ENCODE assay signal across 20 cellular contexts in genomic region chr7:100033526-100033925, GRCh38. TPM values are rescaled to one million over a fixed set of nuclear protein-coding genes. Genes with fewer than 3 reads are reported as not detected.
DNase-seq lines count a peak whose midpoint lies in the region; ATAC-seq, FAIRE-seq and TF ChIP-seq lines count a peak whose summit lies in the region.
"Had no signal": no experiment of that assay in that cellular context is flagged by ENCODE, and none has a peak within 500 bp of the region (broad histone marks: within the 10 kb centered on the region; RNA-seq: fewer than 3 reads in every experiment).

No MANE protein-coding gene starts in this region.

- no peak for TF ChIP-seq CTCF in HepG2 (CRISPR knock-in tag; IDR thresholded peaks at IDR 0.05)
- TF ChIP-seq CTCF in right lobe of liver (IDR thresholded peaks at IDR 0.05), result no peak
- TF ChIP-seq CTCF in progenitor cell of endocrine pancreas (IDR thresholded peaks at IDR 0.05; ENCODE audit: unreplicated experiment), result no peak

- no TSS peak for BruUV-seq in HepG2 (replicated peaks; lab: Mats Ljungman, UMichigan)

- no peak overlapping the region for H3K27ac ChIP-seq in HepG2 (ENCODE audit: extremely low read length, insufficient read depth, low read length)
- no peak overlapping the region for H3K27ac ChIP-seq in right lobe of liver
- H3K27ac ChIP-seq: C4-2B had no signal

- H3K79me2 ChIP-seq in HepG2 (ENCODE audit: insufficient read depth, low read length), result peaks cover 4% of the 10 kb centered on the region

- H3K27me3 Mint-ChIP-seq in progenitor cell of endocrine pancreas, result no peaks in the 10 kb centered on the region
- H3K27me3 Mint-ChIP-seq: CD8-positive, alpha-beta memory T cell had no signal

- WGBS in HepG2 (ENCODE audit: low lambda C conversion rate), result over 99% methylated on average over 6 of the region's 6 CpGs
- WGBS in right lobe of liver (ENCODE audit: insufficient coverage, low coverage, low lambda C conversion rate, missing lambda C conversion rate), result 92% methylated on average over 6 of the region's 6 CpGs

- peaks cover 65% of the 10 kb centered on the region for H3K36me3 Mint-ChIP-seq in progenitor cell of endocrine pancreas (ENCODE audit: insufficient read depth)

- FAIRE-seq in HepG2 (lab: Jason Lieb, UNC) (no peak), RCC 7860 (lab: Jason Lieb, UNC) (no peak)
- FAIRE-seq: G401.6, GM18507 had no signal

- no peak for TF ChIP-seq RAD21 in HepG2 (CRISPR knock-in tag; IDR thresholded peaks at IDR 0.05)

- no peak overlapping the region for H3K9ac ChIP-seq in HepG2 (ENCODE audit: insufficient read depth, low read depth, low read length)
- H3K9ac ChIP-seq: GM23248 had no signal

- in situ Hi-C loops in HepG2 (cut with HindIII; ENCODE audit: extremely low pct_ligation_motif_present, low pct_unique_long_range_greater_than_20kb), result no loop called here

- H2AFZ ChIP-seq in HepG2 (ENCODE audit: low read length), result no peak overlapping the region
- H2AFZ ChIP-seq: GM23248 had no signal

- no peaks in the 10 kb centered on the region for H4K20me1 ChIP-seq in HepG2 (ENCODE audit: insufficient read depth, low read length)

- H3K9me3 Mint-ChIP-seq in progenitor cell of endocrine pancreas (ENCODE audit: low read depth), result peaks cover 3% of the 10 kb centered on the region
- H3K9me3 Mint-ChIP-seq: CD8-positive, alpha-beta memory T cell; H9 had no signal

- H3K4me1 ChIP-seq in HepG2 (ENCODE audit: insufficient read depth, low read length) (peaks cover 34% of the 10 kb centered on the region), right lobe of liver (peaks cover 0 to 40% (median 23%) of the 10 kb centered on the region in 4 donors)

- no peak overlapping the region for H3K4me2 ChIP-seq in HepG2 (ENCODE audit: low read depth, low read length)

- no peaks in the 10 kb centered on the region for H3K4me1 Mint-ChIP-seq in progenitor cell of endocrine pancreas (ENCODE audit: low read depth)
- H3K4me1 Mint-ChIP-seq: CD8-positive, alpha-beta memory T cell; H9 had no signal

- no peak for ATAC-seq in HepG2
- no peak for ATAC-seq in right lobe of liver

- H3K36me3 ChIP-seq in HepG2 (replicated peaks in 1 of 2; ENCODE audit: control insufficient read depth in 1 of 2, insufficient read depth in 2 of 2, low read length in 2 of 2) (peaks cover 27 to 59% of the 10 kb centered on the region in 2 experiments), right lobe of liver (peaks cover 0 to 68% (median 40%) of the 10 kb centered on the region in 4 donors)

- TF ChIP-seq EP300 in HepG2 (IDR thresholded peaks at IDR 0.05; ENCODE audit: low read depth in 2 of 2, low read length in 2 of 2) (no peak), HepG2 (CRISPR knock-in tag; IDR thresholded peaks at IDR 0.05; ENCODE audit: borderline replicate concordance) (no peak)

- no peak for TF ChIP-seq POLR2A in HepG2 (IDR thresholded peaks at IDR 0.05; ENCODE audit: insufficient read depth in 1 of 2, low read depth in 2 of 2, low read length in 2 of 2)
- TF ChIP-seq POLR2A in right lobe of liver (IDR thresholded peaks at IDR 0.05), result no peak

- no peak for DNase-seq in HepG2 (ENCODE audit: low spot score)
- DNase-seq in right lobe of liver, result no peak
- no peak for DNase-seq in progenitor cell of endocrine pancreas (ENCODE audit: low spot score, unreplicated experiment)
- no peak for DNase-seq in RCC 7860 (ENCODE audit: low spot score)
- DNase-seq: CD8-positive, alpha-beta memory T cell; GM23248; H9; MG63; NCI-H1417; NCI-H1694 treated with DMSO at 0.1 percent for 48 hours; NCI-H2081 treated with DMSO at 0.1 percent for 48 hours; NCI-H446; NCI-H526; OCI-M1; Right ventricle myocardium superior had no signal

- no peak overlapping the region for H3K4me3 Mint-ChIP-seq in progenitor cell of endocrine pancreas (ENCODE audit: low read depth)
- H3K4me3 Mint-ChIP-seq: CD8-positive, alpha-beta memory T cell; H9 had no signal

- H3K9me3 ChIP-seq in HepG2 (ENCODE audit: low read length) (no peaks in the 10 kb centered on the region), right lobe of liver (no peaks in the 10 kb centered on the region)
- H3K9me3 ChIP-seq: MG63 had no signal

- intact Hi-C loops in HepG2 (cut with micrococcal nuclease; ENCODE audit: unreplicated experiment) (no loop called here), right lobe of liver (cut with DNase I) (no loop called here)

- CTCF ChIA-PET in HepG2 (lab: Yijun Ruan, JAX; ENCODE audit: low intra/inter-chr PET ratio, low total read pairs), result no interaction called here

- H3K4me3 ChIP-seq in HepG2 (replicated peaks in 1 of 3; ENCODE audit: insufficient read depth in 1 of 3, low read depth in 2 of 3, low read length in 3 of 3) (no peak overlapping the region), right lobe of liver (no peak overlapping the region)
- H3K4me3 ChIP-seq: GM23248, MG63 had no signal

- POLR2A ChIA-PET in HepG2 (lab: Yijun Ruan, JAX), result interaction anchor here (1.3 kb wide), 1 partner anchor 9 kb away, joined by 5 read pairs; no protein-coding TSS in a partner anchor

- peak overlapping the region; percentile 45 for H3K27ac Mint-ChIP-seq in progenitor cell of endocrine pancreas
- H3K27ac Mint-ChIP-seq: H9 had no signal

- H3K27me3 ChIP-seq in HepG2 (ENCODE audit: control insufficient read depth in 1 of 2, insufficient read depth in 2 of 2, low read length in 2 of 2) (no peaks in the 10 kb centered on the region), right lobe of liver (no peaks in the 10 kb centered on the region)
- H3K27me3 ChIP-seq: MG63 had no signal

RNA-seq across cellular contexts. Expression of gene ZSCAN21, which starts 16.0 kb away (rescaled TPM):
- total RNA-seq in HepG2 (2016; rRNA removed; fragmentation: Illumina TruSeq; extraction: Trizol) (10.0 and 11.8 TPM in 2 replicates), right lobe of liver (1 to 10 TPM; 4.3 to 8.1 (median 5.7) TPM), progenitor cell of endocrine pancreas (20.7 and 22.8 TPM in 2 replicates)
- 3.2 and 3.8 TPM in 2 replicates for total RNA-seq in HepG2 (2016; cell fraction: cytosol; rRNA removed; fragmentation: Illumina TruSeq; extraction: Trizol; ENCODE audit: low read depth)
- total RNA-seq in HepG2 (2016; cell fraction: insoluble cytoplasmic fraction; rRNA removed; fragmentation: Illumina TruSeq; extraction: Trizol), result 9.0 and 11.1 TPM in 2 replicates
- total RNA-seq in HepG2 (2016; cell fraction: membrane; rRNA removed; fragmentation: Illumina TruSeq; extraction: Trizol), result 5.6 and 5.8 TPM in 2 replicates
- total RNA-seq in HepG2 (2016; cell fraction: nucleus; rRNA removed; fragmentation: Illumina TruSeq; extraction: Trizol), result 6.2 and 6.3 TPM in 2 replicates
- 7.0 and 8.5 TPM in 2 replicates for polyA plus RNA-seq in HepG2 (2011; rRNA removed)
- 6.5 and 7.7 TPM in 2 replicates for polyA plus RNA-seq in HepG2 (2011; cell fraction: cytosol; rRNA removed)
- 4.4 and 4.7 TPM in 2 replicates for polyA plus RNA-seq in HepG2 (2011; cell fraction: nucleus; rRNA removed)
- polyA plus RNA-seq in HepG2 (2012), result 5.6 and 6.7 TPM in 2 replicates
- 1.5 and 1.7 TPM in 2 replicates for polyA plus RNA-seq in HepG2 (2016; cell fraction: cytosol; fragmentation: Illumina TruSeq; extraction: Trizol; ENCODE audit: low read depth)
- polyA plus RNA-seq in HepG2 (2016; cell fraction: insoluble cytoplasmic fraction; fragmentation: Illumina TruSeq; extraction: Trizol; ENCODE audit: low read depth), result 10.0 and 11.5 TPM in 2 replicates
- 3.1 and 3.5 TPM in 2 replicates for polyA plus RNA-seq in HepG2 (2016; cell fraction: membrane; fragmentation: Illumina TruSeq; extraction: Trizol; ENCODE audit: low read depth)
- polyA plus RNA-seq in HepG2 (2016; cell fraction: nucleus; fragmentation: Illumina TruSeq; extraction: Trizol; ENCODE audit: insufficient read depth, low read depth), result 8.6 and 9.3 TPM in 2 replicates
- 4.0 and 4.9 TPM in 2 replicates for polyA minus RNA-seq in HepG2 (2011; rRNA and poly(A)+ RNA removed; ENCODE audit: low replicate concordance)
- 2.6 and 5.7 TPM in 2 replicates for polyA minus RNA-seq in HepG2 (2011; cell fraction: cytosol; rRNA and poly(A)+ RNA removed)
- polyA minus RNA-seq in HepG2 (2011; cell fraction: nucleus; rRNA and poly(A)+ RNA removed), result 3.1 and 4.2 TPM in 2 replicates

RNA-seq across cellular contexts. Expression of gene ZKSCAN1, which starts 18.1 kb away (rescaled TPM):
- total RNA-seq in HepG2 (2016; rRNA removed; fragmentation: Illumina TruSeq; extraction: Trizol) (60.6 and 64.5 TPM in 2 replicates), right lobe of liver (100 to 1,000 TPM in 2 of 6 experiments, 10 to 100 TPM in 4; 24.5 to 147 (median 80.1) TPM), progenitor cell of endocrine pancreas (196 and 209 TPM in 2 replicates)
- 591 and 606 TPM in 2 replicates for total RNA-seq in HepG2 (2016; cell fraction: cytosol; rRNA removed; fragmentation: Illumina TruSeq; extraction: Trizol; ENCODE audit: low read depth)
- 52.3 and 68.3 TPM in 2 replicates for total RNA-seq in HepG2 (2016; cell fraction: insoluble cytoplasmic fraction; rRNA removed; fragmentation: Illumina TruSeq; extraction: Trizol)
- 187 and 224 TPM in 2 replicates for total RNA-seq in HepG2 (2016; cell fraction: membrane; rRNA removed; fragmentation: Illumina TruSeq; extraction: Trizol)
- 44.7 and 53.4 TPM in 2 replicates for total RNA-seq in HepG2 (2016; cell fraction: nucleus; rRNA removed; fragmentation: Illumina TruSeq; extraction: Trizol)
- 46.0 and 46.4 TPM in 2 replicates for polyA plus RNA-seq in HepG2 (2011; rRNA removed)
- 21.4 and 28.4 TPM in 2 replicates for polyA plus RNA-seq in HepG2 (2011; cell fraction: cytosol; rRNA removed)
- polyA plus RNA-seq in HepG2 (2011; cell fraction: nucleus; rRNA removed), result 34.0 and 37.5 TPM in 2 replicates
- 28.8 and 32.8 TPM in 2 replicates for polyA plus RNA-seq in HepG2 (2012)
- polyA plus RNA-seq in HepG2 (2016; cell fraction: cytosol; fragmentation: Illumina TruSeq; extraction: Trizol; ENCODE audit: low read depth), result 2.2 and 2.3 TPM in 2 replicates
- 25.2 and 27.2 TPM in 2 replicates for polyA plus RNA-seq in HepG2 (2016; cell fraction: insoluble cytoplasmic fraction; fragmentation: Illumina TruSeq; extraction: Trizol; ENCODE audit: low read depth)
- 4.6 and 5.7 TPM in 2 replicates for polyA plus RNA-seq in HepG2 (2016; cell fraction: membrane; fragmentation: Illumina TruSeq; extraction: Trizol; ENCODE audit: low read depth)
- 83.3 and 87.6 TPM in 2 replicates for polyA plus RNA-seq in HepG2 (2016; cell fraction: nucleus; fragmentation: Illumina TruSeq; extraction: Trizol; ENCODE audit: insufficient read depth, low read depth)
- 56.7 and 119 TPM in 2 replicates for polyA minus RNA-seq in HepG2 (2011; rRNA and poly(A)+ RNA removed; ENCODE audit: low replicate concordance)
- 60.1 and 60.2 TPM in 2 replicates for polyA minus RNA-seq in HepG2 (2011; cell fraction: cytosol; rRNA and poly(A)+ RNA removed)
- 53.6 and 70.4 TPM in 2 replicates for polyA minus RNA-seq in HepG2 (2011; cell fraction: nucleus; rRNA and poly(A)+ RNA removed)

RNA-seq across cellular contexts. Expression of gene ZNF3, which starts 48.0 kb away (rescaled TPM):
- 53.2 and 56.9 TPM in 2 replicates for total RNA-seq in HepG2 (2016; rRNA removed; fragmentation: Illumina TruSeq; extraction: Trizol)
- 14.5 and 17.2 TPM in 2 replicates for total RNA-seq in HepG2 (2016; cell fraction: cytosol; rRNA removed; fragmentation: Illumina TruSeq; extraction: Trizol; ENCODE audit: low read depth)
- 49.6 and 57.2 TPM in 2 replicates for total RNA-seq in HepG2 (2016; cell fraction: insoluble cytoplasmic fraction; rRNA removed; fragmentation: Illumina TruSeq; extraction: Trizol)
- 31.0 and 33.2 TPM in 2 replicates for total RNA-seq in HepG2 (2016; cell fraction: membrane; rRNA removed; fragmentation: Illumina TruSeq; extraction: Trizol)
- 75.6 and 79.7 TPM in 2 replicates for total RNA-seq in HepG2 (2016; cell fraction: nucleus; rRNA removed; fragmentation: Illumina TruSeq; extraction: Trizol)
- polyA plus RNA-seq in HepG2 (2011; rRNA removed), result 29.1 and 33.7 TPM in 2 replicates
- 14.7 and 19.2 TPM in 2 replicates for polyA plus RNA-seq in HepG2 (2011; cell fraction: cytosol; rRNA removed)
- polyA plus RNA-seq in HepG2 (2011; cell fraction: nucleus; rRNA removed), result 57.3 and 62.4 TPM in 2 replicates
- 30.0 and 30.2 TPM in 2 replicates for polyA plus RNA-seq in HepG2 (2012)
- 5.1 and 5.2 TPM in 2 replicates for polyA plus RNA-seq in HepG2 (2016; cell fraction: cytosol; fragmentation: Illumina TruSeq; extraction: Trizol; ENCODE audit: low read depth)
- 35.8 and 38.2 TPM in 2 replicates for polyA plus RNA-seq in HepG2 (2016; cell fraction: insoluble cytoplasmic fraction; fragmentation: Illumina TruSeq; extraction: Trizol; ENCODE audit: low read depth)
- polyA plus RNA-seq in HepG2 (2016; cell fraction: membrane; fragmentation: Illumina TruSeq; extraction: Trizol; ENCODE audit: low read depth), result 12.2 and 13.7 TPM in 2 replicates
- polyA plus RNA-seq in HepG2 (2016; cell fraction: nucleus; fragmentation: Illumina TruSeq; extraction: Trizol; ENCODE audit: insufficient read depth, low read depth), result 98.1 and 100 TPM in 2 replicates
- polyA minus RNA-seq in HepG2 (2011; rRNA and poly(A)+ RNA removed; ENCODE audit: low replicate concordance), result 32.6 and 73.5 TPM in 2 replicates
- polyA minus RNA-seq in HepG2 (2011; cell fraction: cytosol; rRNA and poly(A)+ RNA removed), result 17.8 and 19.3 TPM in 2 replicates
- 103 and 106 TPM in 2 replicates for polyA minus RNA-seq in HepG2 (2011; cell fraction: nucleus; rRNA and poly(A)+ RNA removed)
- 10 to 100 TPM in 5 of 6 experiments, 1 to 10 TPM in 1; 9.7 to 18.8 (median 14.0) TPM for total RNA-seq in right lobe of liver
- 91.8 and 95.1 TPM in 2 replicates for total RNA-seq in progenitor cell of endocrine pancreas

RNA-seq across cellular contexts. Expression of gene COPS6, which starts 55.2 kb away (rescaled TPM):
- total RNA-seq in HepG2 (2016; rRNA removed; fragmentation: Illumina TruSeq; extraction: Trizol) (33.4 and 64.4 TPM in 2 replicates), right lobe of liver (10 to 100 TPM; 28.3 to 49.7 (median 42.7) TPM), progenitor cell of endocrine pancreas (110 and 113 TPM in 2 replicates)
- 9.5 and 10.2 TPM in 2 replicates for total RNA-seq in HepG2 (2016; cell fraction: cytosol; rRNA removed; fragmentation: Illumina TruSeq; extraction: Trizol; ENCODE audit: low read depth)
- total RNA-seq in HepG2 (2016; cell fraction: insoluble cytoplasmic fraction; rRNA removed; fragmentation: Illumina TruSeq; extraction: Trizol), result 36.3 and 62.5 TPM in 2 replicates
- total RNA-seq in HepG2 (2016; cell fraction: membrane; rRNA removed; fragmentation: Illumina TruSeq; extraction: Trizol), result 15.0 and 17.1 TPM in 2 replicates
- 28.6 and 31.2 TPM in 2 replicates for total RNA-seq in HepG2 (2016; cell fraction: nucleus; rRNA removed; fragmentation: Illumina TruSeq; extraction: Trizol)
- polyA plus RNA-seq in HepG2 (2011; rRNA removed), result 117 and 124 TPM in 2 replicates
- 122 and 127 TPM in 2 replicates for polyA plus RNA-seq in HepG2 (2011; cell fraction: cytosol; rRNA removed)
- 63.0 and 72.5 TPM in 2 replicates for polyA plus RNA-seq in HepG2 (2011; cell fraction: nucleus; rRNA removed)
- polyA plus RNA-seq in HepG2 (2012), result 71.1 and 91.2 TPM in 2 replicates
- 26.8 and 27.5 TPM in 2 replicates for polyA plus RNA-seq in HepG2 (2016; cell fraction: cytosol; fragmentation: Illumina TruSeq; extraction: Trizol; ENCODE audit: low read depth)
- polyA plus RNA-seq in HepG2 (2016; cell fraction: insoluble cytoplasmic fraction; fragmentation: Illumina TruSeq; extraction: Trizol; ENCODE audit: low read depth), result 132 and 136 TPM in 2 replicates
- polyA plus RNA-seq in HepG2 (2016; cell fraction: membrane; fragmentation: Illumina TruSeq; extraction: Trizol; ENCODE audit: low read depth), result 25.7 and 26.0 TPM in 2 replicates
- 83.2 and 85.6 TPM in 2 replicates for polyA plus RNA-seq in HepG2 (2016; cell fraction: nucleus; fragmentation: Illumina TruSeq; extraction: Trizol; ENCODE audit: insufficient read depth, low read depth)
- 104 and 348 TPM in 2 replicates for polyA minus RNA-seq in HepG2 (2011; rRNA and poly(A)+ RNA removed; ENCODE audit: low replicate concordance)
- 44.1 and 55.6 TPM in 2 replicates for polyA minus RNA-seq in HepG2 (2011; cell fraction: cytosol; rRNA and poly(A)+ RNA removed)
- polyA minus RNA-seq in HepG2 (2011; cell fraction: nucleus; rRNA and poly(A)+ RNA removed), result 29.6 and 33.3 TPM in 2 replicates

RNA-seq across cellular contexts. Expression of gene AZGP1, which starts 57.7 kb away (rescaled TPM):
- total RNA-seq in HepG2 (2016; rRNA removed; fragmentation: Illumina TruSeq; extraction: Trizol), result 37.9 and 93.8 TPM in 2 replicates
- 17.8 and 20.7 TPM in 2 replicates for total RNA-seq in HepG2 (2016; cell fraction: cytosol; rRNA removed; fragmentation: Illumina TruSeq; extraction: Trizol; ENCODE audit: low read depth)
- 36.6 and 104 TPM in 2 replicates for total RNA-seq in HepG2 (2016; cell fraction: insoluble cytoplasmic fraction; rRNA removed; fragmentation: Illumina TruSeq; extraction: Trizol)
- 16.5 and 17.6 TPM in 2 replicates for total RNA-seq in HepG2 (2016; cell fraction: membrane; rRNA removed; fragmentation: Illumina TruSeq; extraction: Trizol)
- 82.9 and 93.6 TPM in 2 replicates for total RNA-seq in HepG2 (2016; cell fraction: nucleus; rRNA removed; fragmentation: Illumina TruSeq; extraction: Trizol)
- polyA plus RNA-seq in HepG2 (2011; rRNA removed), result 229 and 265 TPM in 2 replicates
- polyA plus RNA-seq in HepG2 (2011; cell fraction: cytosol; rRNA removed), result 243 and 259 TPM in 2 replicates
- 151 and 156 TPM in 2 replicates for polyA plus RNA-seq in HepG2 (2011; cell fraction: nucleus; rRNA removed)
- polyA plus RNA-seq in HepG2 (2012), result 168 and 224 TPM in 2 replicates
- 16.8 and 19.6 TPM in 2 replicates for polyA plus RNA-seq in HepG2 (2016; cell fraction: cytosol; fragmentation: Illumina TruSeq; extraction: Trizol; ENCODE audit: low read depth)
- 41.6 and 42.5 TPM in 2 replicates for polyA plus RNA-seq in HepG2 (2016; cell fraction: insoluble cytoplasmic fraction; fragmentation: Illumina TruSeq; extraction: Trizol; ENCODE audit: low read depth)
- 14.9 and 16.4 TPM in 2 replicates for polyA plus RNA-seq in HepG2 (2016; cell fraction: membrane; fragmentation: Illumina TruSeq; extraction: Trizol; ENCODE audit: low read depth)
- 151 and 165 TPM in 2 replicates for polyA plus RNA-seq in HepG2 (2016; cell fraction: nucleus; fragmentation: Illumina TruSeq; extraction: Trizol; ENCODE audit: insufficient read depth, low read depth)
- polyA minus RNA-seq in HepG2 (2011; rRNA and poly(A)+ RNA removed; ENCODE audit: low replicate concordance), result 107 TPM in 1 of 2 replicates, not detected in the other
- 58.9 and 79.4 TPM in 2 replicates for polyA minus RNA-seq in HepG2 (2011; cell fraction: cytosol; rRNA and poly(A)+ RNA removed)
- 47.1 and 78.2 TPM in 2 replicates for polyA minus RNA-seq in HepG2 (2011; cell fraction: nucleus; rRNA and poly(A)+ RNA removed)
- total RNA-seq in right lobe of liver, result 1,000 to 10,000 TPM in 4 of 6 experiments, 100 to 1,000 TPM in 2; 762 to 2,105 (median 1,328) TPM
- total RNA-seq in progenitor cell of endocrine pancreas, result not detected in 2 replicates
- total RNA-seq: A172; CD8-positive, alpha-beta memory T cell; GM23248; H9; LHCN-M2 had no signal
- polyA plus RNA-seq: CD8-positive, alpha-beta memory T cell; GM23248 had no signal
